8 cellular contexts compared by ENCODE assay signal in genomic region chr13:30307194-30307965, GRCh38. TPM values are rescaled to one million over a fixed set of nuclear protein-coding genes. Genes with fewer than 3 reads are reported as not detected.
DNase-seq lines count a peak whose midpoint lies in the region; ATAC-seq, FAIRE-seq and TF ChIP-seq lines count a peak whose summit lies in the region.

TSS of gene KATNAL1 (minus strand) at chr13:30307551. CDS start at chr13:30283777, 23,774 bp downstream.

- H2BK12ac ChIP-seq in H1 (ENCODE audit: low read depth, low read length) = peak within 1 kb of the TSS; percentile 62; the same call in 1 of the 2 replicates

- POLR2A ChIA-PET in CD4-positive, alpha-beta T cell (lab: Charles Lee) = interaction anchor here (0.6 to 3.5 kb wide), 19 partner anchors 10 to 713 kb away, joined by 3 to 17 read pairs (median 5); partner anchors contain the start of genes UBE2L5 and USPL1
- POLR2A ChIA-PET in H1 (lab: Charles Lee; ENCODE audit: partially characterized antibody) = interaction anchor here (1.0 to 1.9 kb wide), 3 partner anchors 10 to 158 kb away, joined by 3 to 4 read pairs (median 4); partner anchors contain the start of genes HMGB1 and UBE2L5

- peak within 1 kb of the TSS; percentile 80 for H3K56ac ChIP-seq in H1 (replicated peaks; ENCODE audit: insufficient read length, low read depth, low read length)
- H3K56ac ChIP-seq in mesendoderm (ENCODE audit: low read length) = peak within 1 kb of the TSS; percentile 97

- H2BK15ac ChIP-seq in H1 (ENCODE audit: low read length) (no peak within 1 kb of the TSS; the same call in 1 of the 2 replicates), mesendoderm (replicated peaks; ENCODE audit: low read depth) (no peak within 1 kb of the TSS)

- H3K79me1 ChIP-seq in H1 (ENCODE audit: low read depth, low read length) = no peaks in the 10 kb centered on the region
- no peaks in the 10 kb centered on the region for H3K79me1 ChIP-seq in mesendoderm (ENCODE audit: low read length)

- FAIRE-seq in H1 (lab: Jason Lieb, UNC) = no peak

- intact Hi-C loops in CD4-positive, alpha-beta T cell (cut with DNase I, micrococcal nuclease) = loop anchor here (2.0 to 10.0 kb wide), 5 partner anchors 63 to 453 kb away; partner anchors contain the start of genes USPL1 (in 2 of the 2), HMGB1 (in 1 of the 2) and UBL3 (in 1 of the 2)

- no peak; a peak in 1 of 4 replicates for TF ChIP-seq RAD21 in H1 (IDR thresholded peaks at IDR 0.05 in 1 of 2, conservative IDR thresholded peaks at IDR 0.05 in 1 of 2; ENCODE audit: low read depth in 2 of 2, low read length in 2 of 2)

- H3K4me3 ChIP-seq in H1 (ENCODE audit: extremely low read depth in 1 of 4, insufficient read depth in 2 of 4, low read depth in 3 of 4, low read length in 4 of 4) = peak within 1 kb of the TSS; percentile 67 to 88 (median 81)
- peak within 1 kb of the TSS; percentile 84 for H3K4me3 ChIP-seq in mesendoderm (ENCODE audit: low read length)

- H4K20me1 ChIP-seq in H1 (replicated peaks in 1 of 2; ENCODE audit: control insufficient read depth in 1 of 2, insufficient read depth in 2 of 2, low read length in 2 of 2) = no peaks in the 10 kb centered on the region

- peak within 1 kb of the TSS; percentile 90 for H4K5ac ChIP-seq in H1 (ENCODE audit: insufficient read length, low read depth, low read length)
- no peak within 1 kb of the TSS for H4K5ac ChIP-seq in mesendoderm (ENCODE audit: low read length)

- peaks cover 12% of the 10 kb centered on the region for H3K4me1 Mint-ChIP-seq in CD4-positive, alpha-beta T cell (ENCODE audit: low read depth)

- peak within 1 kb of the TSS; percentile 82 for H4K91ac ChIP-seq in H1 (replicated peaks; ENCODE audit: insufficient read length, low read length)

- no peaks in the 10 kb centered on the region for H3K9me3 Mint-ChIP-seq in CD4-positive, alpha-beta T cell

- H3K27ac Mint-ChIP-seq in CD4-positive, alpha-beta T cell = peak within 1 kb of the TSS; percentile 68

- no peak for TF ChIP-seq CTCF in CD4-positive, alpha-beta T cell (IDR thresholded peaks at IDR 0.05)
- TF ChIP-seq CTCF in H1 (IDR thresholded peaks at IDR 0.05; ENCODE audit: control extremely low read depth in 1 of 3, insufficient read depth in 1 of 3, low read depth in 1 of 3, low read length in 3 of 3) = no peak

- peak in 9 of 10 experiments; percentile 43 to 72 (median 56) for DNase-seq in CD4-positive, alpha-beta T cell
- DNase-seq in NCI-H774 (lab: John Stamatoyannopoulos, UW) (peak; percentile 59), H1 (ENCODE audit: low read depth in 1 of 2, low spot score in 2 of 2) (peak; percentile 15 to 83), mesendoderm (peak; percentile 88)
- peak; percentile 88 for DNase-seq in activated CD8-positive, alpha-beta memory T cell treated with anti-CD3 and anti-CD28 coated beads for 24 hours
- peak; percentile 59 for DNase-seq in stimulated activated CD8-positive, alpha-beta memory T cell treated with anti-CD3 and anti-CD28 coated beads, Interleukin-12 subunit alpha, Interleukin-12 subunit beta, amount 100 ng/mL, for 4 hours (ENCODE audit: low read depth)

- H3K27ac ChIP-seq in CD4-positive, alpha-beta T cell (ENCODE audit: low read depth, low read length) = peak within 1 kb of the TSS; percentile 47
- H3K27ac ChIP-seq in H1 (ENCODE audit: low read depth, low read length) (no peak within 1 kb of the TSS), mesendoderm (ENCODE audit: low read depth, low read length) (peak within 1 kb of the TSS; percentile 69)

- WGBS in H1 (ENCODE audit: extremely low coverage in 1 of 2, insufficient coverage in 1 of 2, insufficient read length in 1 of 2, insufficient replicate concordance in 2 of 2, low coverage in 1 of 2, low lambda C conversion rate in 2 of 2, missing lambda C conversion rate in 1 of 2), 2 experiments = 2% methylated on average over 48 of the region's 71 CpGs; no CpG with 5 or more reads in 1 of the 2 experiments
- WGBS in mesendoderm (ENCODE audit: extremely low coverage, insufficient coverage, low lambda C conversion rate) = no CpG with 5 or more reads among the region's 71 CpGs

- TF ChIP-seq POLR2A in H1 (IDR thresholded peaks at IDR 0.05; ENCODE audit: control extremely low read depth in 1 of 2, low read depth in 2 of 2, low read length in 2 of 2) = no peak

- H2AK5ac ChIP-seq in H1 (ENCODE audit: low read depth, low read length) (no peak within 1 kb of the TSS), mesendoderm (ENCODE audit: low read length) (no peak within 1 kb of the TSS)

- peaks cover 3% of the 10 kb centered on the region for H3K23me2 ChIP-seq in H1 (ENCODE audit: low read depth, low read length)

- no peaks in the 10 kb centered on the region for H3K36me3 ChIP-seq in H1 (ENCODE audit: control insufficient read depth in 2 of 4, insufficient read depth in 4 of 4, low read length in 3 of 4)
- H3K36me3 ChIP-seq in mesendoderm (ENCODE audit: control insufficient read depth, insufficient read depth, low read length) = no peaks in the 10 kb centered on the region

- H2AFZ ChIP-seq in H1 (ENCODE audit: low read length) = peak within 1 kb of the TSS; percentile 92

- H4K8ac ChIP-seq in H1 (ENCODE audit: extremely low read depth, insufficient read depth, low read length) = peak within 1 kb of the TSS; percentile 95
- no peak within 1 kb of the TSS for H4K8ac ChIP-seq in mesendoderm (ENCODE audit: low read depth, low read length)

- H2BK5ac ChIP-seq in H1 (ENCODE audit: low read depth, low read length) (peak within 1 kb of the TSS; percentile 89; the same call in 1 of the 2 replicates), mesendoderm (ENCODE audit: low read length) (peak within 1 kb of the TSS; percentile 39)

- no peak within 1 kb of the TSS for H2BK20ac ChIP-seq in H1 (ENCODE audit: low read length)

- no peaks in the 10 kb centered on the region for H3K27me3 Mint-ChIP-seq in CD4-positive, alpha-beta T cell

- ATAC-seq in CD4-positive, alpha-beta T cell (ENCODE audit: poor library complexity) = peak; percentile 59
- ATAC-seq in GM19328 (IDR thresholded peaks at IDR 0.05; ENCODE audit: unreplicated experiment) (peak; percentile 62), HG03469 (IDR thresholded peaks at IDR 0.05; ENCODE audit: unreplicated experiment) (peak; percentile 26)

- no peak within 1 kb of the TSS for H3K23ac ChIP-seq in H1 (ENCODE audit: insufficient read length)
- peak within 1 kb of the TSS; percentile 90 for H3K23ac ChIP-seq in mesendoderm (ENCODE audit: low read length)

- H3K27me3 ChIP-seq in CD4-positive, alpha-beta T cell (ENCODE audit: control insufficient read depth, insufficient read depth, low read length) = no peaks in the 10 kb centered on the region
- H3K27me3 ChIP-seq in H1 (replicated peaks in 1 of 4; ENCODE audit: control insufficient read depth in 3 of 4, extremely low read depth in 1 of 4, insufficient read depth in 3 of 4, low read length in 3 of 4) = no peaks in the 10 kb centered on the region
- no peaks in the 10 kb centered on the region for H3K27me3 ChIP-seq in mesendoderm (ENCODE audit: insufficient read depth, low read length, poor library complexity)

- H3K4me3 Mint-ChIP-seq in CD4-positive, alpha-beta T cell = peak within 1 kb of the TSS; percentile 92

- CTCF ChIA-PET in CD4-positive, alpha-beta T cell (lab: Charles Lee) = interaction anchor here (0.6 to 1.8 kb wide), 10 partner anchors 12 to 175 kb away, joined by 3 to 10 read pairs (median 3); no protein-coding TSS in a partner anchor
- CTCF ChIA-PET in H1 (lab: Charles Lee; ENCODE audit: partially characterized antibody) = interaction anchor here (1.0 to 1.4 kb wide), 3 partner anchors 28 to 176 kb away, joined by 3 to 7 read pairs (median 5); no protein-coding TSS in a partner anchor

- no peaks in the 10 kb centered on the region for H3K9me3 ChIP-seq in CD4-positive, alpha-beta T cell (ENCODE audit: control insufficient read depth, low read length)
- no peaks in the 10 kb centered on the region for H3K9me3 ChIP-seq in H1 (ENCODE audit: insufficient read depth in 2 of 2, low read depth in 1 of 2, low read length in 1 of 2)

- peak within 1 kb of the TSS; percentile 97 for H3K18ac ChIP-seq in H1 (ENCODE audit: extremely low read depth, low read length)
- H3K18ac ChIP-seq in mesendoderm (ENCODE audit: low read length) = peak within 1 kb of the TSS; percentile 77

- H2BK120ac ChIP-seq in H1 (replicated peaks; ENCODE audit: low read depth, low read length) (no peak within 1 kb of the TSS), mesendoderm (ENCODE audit: low read depth, low read length) (no peak within 1 kb of the TSS)

- H3K4ac ChIP-seq in H1 (replicated peaks; ENCODE audit: insufficient read length, low read depth, low read length) = peak within 1 kb of the TSS; percentile 59
- peak within 1 kb of the TSS; percentile 73 for H3K4ac ChIP-seq in mesendoderm (ENCODE audit: low read depth, low read length)

- no peaks in the 10 kb centered on the region for H3K36me3 Mint-ChIP-seq in CD4-positive, alpha-beta T cell (ENCODE audit: low read depth)

- H3K79me2 ChIP-seq in H1 (ENCODE audit: control insufficient read depth in 1 of 2, insufficient read depth in 2 of 2, low read length in 2 of 2) = peaks cover 0 to 31% of the 10 kb centered on the region in 2 experiments; a peak in 2 of 4 replicates
- H3K79me2 ChIP-seq in mesendoderm (ENCODE audit: control insufficient read depth, insufficient read depth, low read length) = peaks cover 9% of the 10 kb centered on the region

- no peak for TF ChIP-seq EP300 in H1 (IDR thresholded peaks at IDR 0.05; ENCODE audit: borderline replicate concordance in 1 of 2, low read depth in 2 of 2, low read length in 2 of 2)

- H3K9ac ChIP-seq in H1 (replicated peaks in 1 of 4; ENCODE audit: extremely low read depth in 1 of 4, low read depth in 3 of 4, low read length in 3 of 4) (peak within 1 kb of the TSS; percentile 52 to 81 (median 65); a peak in 6 of 7 replicates), mesendoderm (ENCODE audit: low read length) (peak within 1 kb of the TSS; percentile 91)

- no peak within 1 kb of the TSS for H3K14ac ChIP-seq in H1 (ENCODE audit: insufficient read length)

- H3K4me2 ChIP-seq in H1 (ENCODE audit: insufficient read depth in 1 of 2, low read depth in 2 of 2, low read length in 2 of 2) (peak within 1 kb of the TSS; percentile 71 to 76), mesendoderm (ENCODE audit: low read length) (peak within 1 kb of the TSS; percentile 78)

- peaks cover 0 to 2% (median 0%) of the 10 kb centered on the region in 4 experiments; a peak in 2 of 7 replicates for H3K4me1 ChIP-seq in H1 (replicated peaks in 1 of 4; ENCODE audit: control insufficient read depth in 3 of 4, insufficient read depth in 4 of 4, low read length in 3 of 4)
- no peaks in the 10 kb centered on the region for H3K4me1 ChIP-seq in mesendoderm (ENCODE audit: control insufficient read depth, low read depth, low read length)

RNA-seq across cellular contexts. Expression of gene KATNAL1, which starts in this region (rescaled TPM):
- total RNA-seq in CD4-positive, alpha-beta T cell = 1 to 10 TPM; 3.3 to 3.4 TPM
- 10.2 and 13.2 TPM in 2 replicates for total RNA-seq in H1 (2021; fragmentation: NEBNext Ultra II Directional; extraction: Animal tissue kit (Norgen Biotek cat#: 25700))
- polyA plus RNA-seq in H1 (2011; rRNA removed) = 3.0 and 4.0 TPM in 2 replicates
- polyA plus RNA-seq in H1 (2011; cell fraction: cytosol; rRNA removed) = 4.4 TPM
- 1.7 TPM for polyA plus RNA-seq in H1 (2011; cell fraction: nucleus; rRNA removed)
- polyA plus RNA-seq in H1 (2012, experiment 1 of 2) = 4.7 to 8.8 TPM (median 6.6 TPM) in 4 replicates
- 0.38 TPM for polyA plus RNA-seq in H1 (2012, experiment 2 of 2)
- polyA plus RNA-seq in H1 (2013, experiment 1 of 2) = 3.4 TPM
- polyA plus RNA-seq in H1 (2013, experiment 2 of 2) = 3.1 TPM
- polyA minus RNA-seq in H1 (2011; rRNA and poly(A)+ RNA removed) = 8.2 and 12.3 TPM in 2 replicates
- 9.5 TPM for polyA minus RNA-seq in H1 (2011; cell fraction: cytosol; rRNA and poly(A)+ RNA removed)
- polyA minus RNA-seq in H1 (2011; cell fraction: nucleus; rRNA and poly(A)+ RNA removed) = 13.1 TPM
- 5.2 TPM for polyA plus RNA-seq in mesendoderm (2013, experiment 1 of 2)
- polyA plus RNA-seq in mesendoderm (2013, experiment 2 of 2) = 4.7 TPM
